ENCODE assay signal across 21 cellular contexts in genomic region chr13:51477149-51477548, GRCh38. TPM values are rescaled to one million over a fixed set of nuclear protein-coding genes. Genes with fewer than 3 reads are reported as not detected.
DNase-seq lines count a peak whose midpoint lies in the region; ATAC-seq, FAIRE-seq and TF ChIP-seq lines count a peak whose summit lies in the region.
"Had no signal": no experiment of that assay in that cellular context is flagged by ENCODE, and none has a peak within 500 bp of the region (broad histone marks: within the 10 kb centered on the region; RNA-seq: fewer than 3 reads in every experiment).

No MANE protein-coding gene starts in this region.

- TF ChIP-seq POLR2A in adrenal gland (IDR thresholded peaks at IDR 0.05) (no peak), testis (IDR thresholded peaks at IDR 0.05) (no peak)

- H3K9me3 ChIP-seq in hepatocyte (ENCODE audit: low read depth) (no peaks in the 10 kb centered on the region), pancreas (no peaks in the 10 kb centered on the region), adrenal gland (replicated peaks in 1 of 3) (no peaks in the 10 kb centered on the region), testis (no peaks in the 10 kb centered on the region)
- H3K9me3 ChIP-seq: Caco-2 had no signal

- H3K36me3 ChIP-seq in hepatocyte (replicated peaks; ENCODE audit: insufficient read depth, low read depth) = no peaks in the 10 kb centered on the region
- no peaks in the 10 kb centered on the region for H3K36me3 ChIP-seq in pancreas
- no peaks in the 10 kb centered on the region for H3K36me3 ChIP-seq in adrenal gland (replicated peaks in 1 of 2)
- H3K36me3 ChIP-seq in testis (ENCODE audit: low read depth, missing control alignments) = no peaks in the 10 kb centered on the region

- peak; percentile 77 for ATAC-seq in left lobe of liver
- peak; percentile 51 to 78 (median 75) for ATAC-seq in pancreas
- ATAC-seq in GM21619 (IDR thresholded peaks at IDR 0.05; ENCODE audit: unreplicated experiment) = no peak
- no peak for ATAC-seq in left cardiac atrium
- ATAC-seq: HCT116 had no signal

- peak; percentile 35 for DNase-seq in LNCaP clone FGC (ENCODE audit: low read depth)
- DNase-seq in hepatocyte (ENCODE audit: low spot score) = no peak
- DNase-seq in left lobe of liver (ENCODE audit: low spot score) = no peak
- DNase-seq in pancreas = no peak
- no peak for DNase-seq in adrenal gland
- DNase-seq in testis = no peak
- no peak for DNase-seq in left cardiac atrium
- DNase-seq: ACHN; Caco-2; CD4-positive, alpha-beta T cell; GOT3; H7; HFFc6 had no signal

- peak overlapping the region; percentile 10 for H3K4me2 ChIP-seq in hepatocyte

- no peaks in the 10 kb centered on the region for H4K20me1 ChIP-seq in hepatocyte (ENCODE audit: insufficient read depth, poor library complexity, severe bottlenecking)

- no peak for FAIRE-seq in pancreas (lab: Jason Lieb, UNC)
- FAIRE-seq: A204.1, D721Med, G401.6, GM12891 had no signal

- TF ChIP-seq CTCF in LNCaP clone FGC (IDR thresholded peaks at IDR 0.05; ENCODE audit: control insufficient read depth, extremely low read depth, insufficient read depth) (no peak), hepatocyte (IDR thresholded peaks at IDR 0.05; ENCODE audit: poor library complexity) (no peak), pancreas (IDR thresholded peaks at IDR 0.05) (no peak), adrenal gland (IDR thresholded peaks at IDR 0.05) (no peak), testis (IDR thresholded peaks at IDR 0.05) (no peak)

- H3K4me3 ChIP-seq in LNCaP clone FGC (ENCODE audit: low read depth, low read length) = no peak overlapping the region
- H3K4me3 ChIP-seq in hepatocyte = no peak overlapping the region
- H3K4me3 ChIP-seq in pancreas = peak overlapping the region in 1 of 4 donors; percentile 8
- no peak overlapping the region for H3K4me3 ChIP-seq in adrenal gland
- H3K4me3 ChIP-seq in testis = no peak overlapping the region

- H3K4me1 ChIP-seq in hepatocyte (ENCODE audit: insufficient read depth) = no peaks in the 10 kb centered on the region
- peaks cover 13 to 19% (median 17%) of the 10 kb centered on the region in 3 donors for H3K4me1 ChIP-seq in pancreas
- H3K4me1 ChIP-seq in adrenal gland (replicated peaks in 1 of 2) = peaks cover 14 to 19% of the 10 kb centered on the region in 2 donors
- peaks cover 4% of the 10 kb centered on the region for H3K4me1 ChIP-seq in testis
- H3K4me1 ChIP-seq: Caco-2 had no signal

- H3K27ac ChIP-seq in hepatocyte (no peak overlapping the region), pancreas (peak overlapping the region in 2 of 4 donors; percentile 23 to 68), adrenal gland (peak overlapping the region in 2 of 5 donors; percentile 45 to 54), testis (no peak overlapping the region)
- H3K27ac ChIP-seq: C4-2B, HL-60 had no signal

- 56% methylated on average over 3 of the region's 3 CpGs for WGBS in hepatocyte (ENCODE audit: low lambda C conversion rate, missing lambda C conversion rate)
- 30 to 32% methylated on average over 3 of the region's 3 CpGs for WGBS in pancreas, 2 donors
- WGBS in adrenal gland, 4 donors = 56 to 68% (median 63%) methylated on average over 3 of the region's 3 CpGs
- 66 to 68% methylated on average over 3 of the region's 3 CpGs for WGBS in testis, 2 donors

- no peaks in the 10 kb centered on the region for H3K9me2 ChIP-seq in hepatocyte (replicated peaks; ENCODE audit: insufficient read depth)

- H3K79me2 ChIP-seq in hepatocyte = no peaks in the 10 kb centered on the region

- no peak overlapping the region for H2AFZ ChIP-seq in hepatocyte

- intact Hi-C loops in pancreas (cut with DNase I) = no loop called here
- intact Hi-C loops in adrenal gland (cut with DNase I) = no loop called here
- intact Hi-C loops in testis (cut with DNase I; ENCODE audit: low total_unique reads) = no loop called here
- intact Hi-C loops in left cardiac atrium (cut with DNase I) = no loop called here

- H3K27me3 ChIP-seq in hepatocyte (no peaks in the 10 kb centered on the region), pancreas (no peaks in the 10 kb centered on the region), adrenal gland (no peaks in the 10 kb centered on the region), testis (no peaks in the 10 kb centered on the region)

RNA-seq across cellular contexts. Expression of gene INTS6, which starts 24.3 kb away (rescaled TPM):
- 40.1 and 51.2 TPM in 2 replicates for total RNA-seq in hepatocyte
- polyA plus RNA-seq in hepatocyte = 28.5 and 30.7 TPM in 2 replicates
- 20.6 TPM for total RNA-seq in left lobe of liver
- 10 to 100 TPM; 23.7 to 44.8 (median 29.7) TPM for total RNA-seq in pancreas
- polyA plus RNA-seq in pancreas = 10 to 100 TPM; 10.9 to 11.4 TPM
- total RNA-seq in adrenal gland = 10 to 100 TPM; 24.2 to 45.0 (median 37.2) TPM
- polyA plus RNA-seq in adrenal gland = 10 to 100 TPM; 13.1 to 44.3 (median 21.7) TPM
- total RNA-seq in testis = 100 to 1,000 TPM in 1 of 2 donors, 10 to 100 TPM in 1; 97.6 to 132 TPM
- polyA plus RNA-seq in testis (ENCODE audit: insufficient read depth, low read depth, low replicate concordance) = 130 TPM
- 10 to 100 TPM; 23.9 to 25.3 TPM for total RNA-seq in left cardiac atrium

Comparison
In these comparisons a context has a peak if more than half of its experiments do, and no peak if none do; other contexts are left out.
1. ATAC-seq: peak in left lobe of liver (single experiment) and pancreas (4 of 4); none in GM21619 (single experiment) and left cardiac atrium (0 of 2).